In genomic region chr6:157069585-157069984, GRCh38 we compare ENCODE assay signal across 21 cellular contexts.
DNase-seq lines count a peak whose midpoint lies in the region; FAIRE-seq and TF ChIP-seq lines count a peak whose summit lies in the region.
"Had no signal": no experiment of that assay in that cellular context is flagged by ENCODE, and none has a peak within 500 bp of the region (broad histone marks: within the 10 kb centered on the region; RNA-seq: fewer than 3 reads in every experiment).

No MANE protein-coding gene starts in this region.

- peaks cover 56% of the 10 kb centered on the region for H3K4me1 Mint-ChIP-seq in neural progenitor cell

- no peak overlapping the region for H2BK12ac ChIP-seq in H1 (ENCODE audit: low read depth, low read length)

- no peak overlapping the region for H3K27ac ChIP-seq in H1 (ENCODE audit: low read depth, low read length)
- H3K27ac ChIP-seq in neural progenitor cell = no peak overlapping the region
- H3K27ac ChIP-seq: coronary artery, thyroid gland had no signal

- 75% methylated on average over 5 of the region's 5 CpGs; no CpG with 5 or more reads in 1 of the 2 experiments for WGBS in H1 (ENCODE audit: extremely low coverage in 1 of 2, insufficient coverage in 1 of 2, insufficient read length in 1 of 2, insufficient replicate concordance in 2 of 2, low coverage in 1 of 2, low lambda C conversion rate in 2 of 2, missing lambda C conversion rate in 1 of 2), 2 experiments

- H3K27me3 Mint-ChIP-seq in neural progenitor cell (ENCODE audit: insufficient read depth, low read depth) = no peaks in the 10 kb centered on the region

- no peak overlapping the region for H2BK5ac ChIP-seq in H1 (ENCODE audit: low read depth, low read length)

- H3K9me2 ChIP-seq in Loucy (replicated peaks; ENCODE audit: low read depth, low read length) = no peaks in the 10 kb centered on the region

- H3K18ac ChIP-seq in H1 (ENCODE audit: extremely low read depth, low read length) = no peak overlapping the region

- H3K36me3 ChIP-seq in Loucy (ENCODE audit: insufficient read depth, low read length) (peaks cover 8% of the 10 kb centered on the region; the same call in 1 of the 2 replicates), H1 (ENCODE audit: control insufficient read depth in 2 of 4, insufficient read depth in 4 of 4, low read length in 3 of 4) (no peaks in the 10 kb centered on the region), neural progenitor cell (no peaks in the 10 kb centered on the region)
- H3K36me3 ChIP-seq: thyroid gland had no signal

- CTCF ChIA-PET in H1 (lab: Charles Lee; ENCODE audit: partially characterized antibody) = interaction anchor here (1.6 to 1.9 kb wide), 2 partner anchors 11 to 24 kb away, joined by 6 to 8 read pairs; no protein-coding TSS in a partner anchor

- no peak overlapping the region for H3K23ac ChIP-seq in H1 (ENCODE audit: insufficient read length)

- no peak overlapping the region for H3K56ac ChIP-seq in H1 (replicated peaks; ENCODE audit: insufficient read length, low read depth, low read length)

- H3K4me1 ChIP-seq in Loucy (ENCODE audit: insufficient read depth, low read length, poor library complexity, severe bottlenecking) = peaks cover 60% of the 10 kb centered on the region
- H3K4me1 ChIP-seq in H1 (replicated peaks in 1 of 4; ENCODE audit: control insufficient read depth in 3 of 4, insufficient read depth in 4 of 4, low read length in 3 of 4) = peaks cover 0 to 15% (median 9%) of the 10 kb centered on the region in 4 experiments; a peak in 6 of 7 replicates
- peaks cover 51% of the 10 kb centered on the region for H3K4me1 ChIP-seq in neural progenitor cell

- no peak overlapping the region for H4K8ac ChIP-seq in H1 (ENCODE audit: extremely low read depth, insufficient read depth, low read length)

- H3K36me3 Mint-ChIP-seq in neural progenitor cell = peaks cover 8% of the 10 kb centered on the region

- no peaks in the 10 kb centered on the region for H3K9me3 Mint-ChIP-seq in neural progenitor cell

- H2BK120ac ChIP-seq in H1 (replicated peaks; ENCODE audit: low read depth, low read length) = no peak overlapping the region

- no peak for DNase-seq in GM19239 (ENCODE audit: insufficient read length, low spot score)
- no peak for DNase-seq in H1 (ENCODE audit: low read depth in 1 of 2, low spot score in 2 of 2)
- peak; percentile 59 for DNase-seq in neural progenitor cell (ENCODE audit: low spot score)
- DNase-seq in COLO829 (ENCODE audit: low spot score) = no peak
- DNase-seq in SHP77 treated with DMSO at 0.1 percent for 48 hours (lab: John Stamatoyannopoulos, UW) = no peak
- no peak for DNase-seq in GM20000 (ENCODE audit: low spot score)
- DNase-seq: activated CD4-positive, alpha-beta T cell treated with anti-CD3 and anti-CD28 coated beads for 4 hours; activated gamma-delta T cell; AML-193; Calu3; KBM-7; NCI-H1092; NCI-H2081 treated with DMSO at 0.1 percent for 48 hours; NCI-H526 treated with DMSO at 0.1 percent for 48 hours; stimulated activated CD4-positive, alpha-beta T cell treated with anti-CD3 and anti-CD28 coated beads, Interleukin-2, amount 100 ng/mL, for 48 hours; stimulated activated naive CD8-positive, alpha-beta T cell treated with anti-CD3 and anti-CD28 coated beads, Interleukin-15, Interleukin-2, amounts not matched to agents 100 U/mL and 50 U/mL, for 24 hours; thyroid gland had no signal

- H3K4me2 ChIP-seq in Loucy (ENCODE audit: low read depth, low read length, poor library complexity, severe bottlenecking) = peak overlapping the region; percentile 6
- no peak overlapping the region for H3K4me2 ChIP-seq in H1 (ENCODE audit: insufficient read depth in 1 of 2, low read depth in 2 of 2, low read length in 2 of 2)
- peak overlapping the region; percentile 27 for H3K4me2 ChIP-seq in neural progenitor cell
- H3K4me2 ChIP-seq: smooth muscle cell had no signal

- H3K9ac ChIP-seq in Loucy (ENCODE audit: low read depth, low read length, poor library complexity, severe bottlenecking) (no peak overlapping the region), H1 (replicated peaks in 1 of 4; ENCODE audit: extremely low read depth in 1 of 4, low read depth in 3 of 4, low read length in 3 of 4) (no peak overlapping the region), neural progenitor cell (no peak overlapping the region)

- no peak overlapping the region for H4K91ac ChIP-seq in H1 (replicated peaks; ENCODE audit: insufficient read length, low read length)

- H4K20me1 ChIP-seq in Loucy (ENCODE audit: insufficient read depth, low read length, poor library complexity, severe bottlenecking) (peaks cover 16% of the 10 kb centered on the region), H1 (replicated peaks in 1 of 2; ENCODE audit: control insufficient read depth in 1 of 2, insufficient read depth in 2 of 2, low read length in 2 of 2) (peaks cover 0 to 2% of the 10 kb centered on the region in 2 experiments), neural progenitor cell (ENCODE audit: low read depth) (peaks cover 62% of the 10 kb centered on the region)

- no peak overlapping the region for H2AFZ ChIP-seq in Loucy (ENCODE audit: low read length)
- H2AFZ ChIP-seq in H1 (ENCODE audit: low read length) = no peak overlapping the region
- H2AFZ ChIP-seq in neural progenitor cell (replicated peaks) = no peak overlapping the region

- TF ChIP-seq RAD21 in H1 (IDR thresholded peaks at IDR 0.05 in 1 of 2, conservative IDR thresholded peaks at IDR 0.05 in 1 of 2; ENCODE audit: low read depth in 2 of 2, low read length in 2 of 2) = no peak

- no peak overlapping the region for H2AK5ac ChIP-seq in H1 (ENCODE audit: low read depth, low read length)

- no peak overlapping the region for H3K4me3 ChIP-seq in Loucy (ENCODE audit: low read length, poor library complexity, severe bottlenecking)
- H3K4me3 ChIP-seq in H1 (ENCODE audit: extremely low read depth in 1 of 4, insufficient read depth in 2 of 4, low read depth in 3 of 4, low read length in 4 of 4) = no peak overlapping the region
- no peak overlapping the region for H3K4me3 ChIP-seq in neural progenitor cell
- H3K4me3 ChIP-seq: coronary artery, smooth muscle cell, thyroid gland had no signal

- no peak for TF ChIP-seq POLR2A in H1 (IDR thresholded peaks at IDR 0.05; ENCODE audit: control extremely low read depth in 1 of 2, low read depth in 2 of 2, low read length in 2 of 2)

- no peak overlapping the region for H2BK15ac ChIP-seq in H1 (ENCODE audit: low read length)

- H4K5ac ChIP-seq in H1 (ENCODE audit: insufficient read length, low read depth, low read length) = no peak overlapping the region

- no peak overlapping the region for H3K4ac ChIP-seq in H1 (replicated peaks; ENCODE audit: insufficient read length, low read depth, low read length)

- no peak overlapping the region for H3K27ac Mint-ChIP-seq in neural progenitor cell

- TF ChIP-seq EP300 in H1 (IDR thresholded peaks at IDR 0.05; ENCODE audit: borderline replicate concordance in 1 of 2, low read depth in 2 of 2, low read length in 2 of 2) = no peak

- H3F3A ChIP-seq in Loucy (ENCODE audit: low read depth) (no peaks in the 10 kb centered on the region), neural progenitor cell (ENCODE audit: low read depth) (peaks cover 9% of the 10 kb centered on the region)

- POLR2A ChIA-PET in H1 (lab: Charles Lee; ENCODE audit: partially characterized antibody) = interaction anchor here (1.1 to 3.5 kb wide), 2 partner anchors 9 to 20 kb away, joined by 3 to 15 read pairs; no protein-coding TSS in a partner anchor

- no peaks in the 10 kb centered on the region for H3K23me2 ChIP-seq in H1 (ENCODE audit: low read depth, low read length)

- peaks cover 84% of the 10 kb centered on the region for H3K79me2 ChIP-seq in Loucy (ENCODE audit: insufficient read depth, low read length)
- H3K79me2 ChIP-seq in H1 (ENCODE audit: control insufficient read depth in 1 of 2, insufficient read depth in 2 of 2, low read length in 2 of 2) = peaks cover 0 to 70% of the 10 kb centered on the region in 2 experiments; a peak in 2 of 4 replicates
- peaks cover 98% of the 10 kb centered on the region for H3K79me2 ChIP-seq in neural progenitor cell (ENCODE audit: low read depth)

- no peak for TF ChIP-seq CTCF in Loucy (conservative IDR thresholded peaks at IDR 0.05; ENCODE audit: low read length)
- TF ChIP-seq CTCF in H1 (IDR thresholded peaks at IDR 0.05; ENCODE audit: control extremely low read depth in 1 of 3, insufficient read depth in 1 of 3, low read depth in 1 of 3, low read length in 3 of 3) = no peak
- TF ChIP-seq CTCF in neural progenitor cell (IDR thresholded peaks at IDR 0.05) = no peak
- TF ChIP-seq CTCF in GM20000 (IDR thresholded peaks at IDR 0.05; ENCODE audit: extremely low read depth, missing control alignments) = no peak

- FAIRE-seq in GM19239 (lab: Jason Lieb, UNC) = peak; percentile 70
- FAIRE-seq in H1 (lab: Jason Lieb, UNC) = no peak
- FAIRE-seq: bronchial epithelial cell had no signal

- H3K4me3 Mint-ChIP-seq in neural progenitor cell = no peak overlapping the region

- H2BK20ac ChIP-seq in H1 (ENCODE audit: low read length) = no peak overlapping the region

- no peak overlapping the region for H3K14ac ChIP-seq in H1 (ENCODE audit: insufficient read length)

- H3K79me1 ChIP-seq in H1 (ENCODE audit: low read depth, low read length) = no peaks in the 10 kb centered on the region

- H3K9me3 ChIP-seq in Loucy (ENCODE audit: insufficient read depth, low read depth, low read length) (no peaks in the 10 kb centered on the region), H1 (ENCODE audit: insufficient read depth in 2 of 2, low read depth in 1 of 2, low read length in 1 of 2) (no peaks in the 10 kb centered on the region), neural progenitor cell (ENCODE audit: low read depth) (no peaks in the 10 kb centered on the region)
- H3K9me3 ChIP-seq: thyroid gland had no signal

- H3K27me3 ChIP-seq in Loucy (ENCODE audit: insufficient read depth, low read length, poor library complexity, severe bottlenecking) (no peaks in the 10 kb centered on the region), H1 (replicated peaks in 1 of 4; ENCODE audit: control insufficient read depth in 3 of 4, extremely low read depth in 1 of 4, insufficient read depth in 3 of 4, low read length in 3 of 4) (no peaks in the 10 kb centered on the region), neural progenitor cell (no peaks in the 10 kb centered on the region)
- H3K27me3 ChIP-seq: thyroid gland had no signal

TF ChIP-seq in H1, 55 proteins besides CTCF, POLR2A, EP300 and RAD21:
- TF ChIP-seq TEAD4 (IDR thresholded peaks at IDR 0.05; ENCODE audit: low read depth, low read length) = peak; percentile 62; the same call in 1 of the 2 replicates
- TF ChIP-seq NRF1 (IDR thresholded peaks at IDR 0.05; ENCODE audit: low read depth, low read length) = no peak

Comparison
In these comparisons a context has a peak if more than half of its experiments do, and no peak if none do; other contexts are left out.
1. H3K4me2 ChIP-seq: peak in Loucy (single experiment) and neural progenitor cell (single experiment); none in H1 (0 of 2).